In genomic region chr3:53255775-53256703, GRCh38 we compare ENCODE assay signal across 8 cellular contexts. TPM values are rescaled to one million over a fixed set of nuclear protein-coding genes. Genes with fewer than 3 reads are reported as not detected.
DNase-seq lines count a peak whose midpoint lies in the region; ATAC-seq, FAIRE-seq and TF ChIP-seq lines count a peak whose summit lies in the region.

Gene TKT (minus strand): TSS chr3:53256022. CDS start chr3:53255942, 80 bp downstream.

- no peaks in the 10 kb centered on the region for H3K9me3 Mint-ChIP-seq in activated CD8-positive, alpha-beta memory T cell treated with anti-CD3 and anti-CD28 coated beads, Interleukin-2, amount 10 ng/mL, durations not matched to agents 7 days and 5 days (ENCODE audit: low read depth)
- H3K9me3 Mint-ChIP-seq in endodermal cell = no peaks in the 10 kb centered on the region

- peak; percentile 76 for FAIRE-seq in GM19239 (lab: Jason Lieb, UNC)

- H3K4me3 ChIP-seq in BLaER1 treated with 17β-estradiol and CSF1 and Interleukin-3, amounts not matched to agents 10 nM and 100 nM = peak within 1 kb of the TSS; percentile 79 to 99 (median 96)
- H3K4me3 ChIP-seq in endodermal cell (ENCODE audit: low read length) (peak within 1 kb of the TSS; percentile 96), mesodermal cell (ENCODE audit: extremely low read depth, insufficient read depth, low read length, poor library complexity, severe bottlenecking) (peak within 1 kb of the TSS; percentile 98)

- peaks cover 34 to 48% (median 39%) of the 10 kb centered on the region in 10 experiments for H3K4me1 ChIP-seq in BLaER1 treated with 17β-estradiol and CSF1 and Interleukin-3, amounts not matched to agents 10 nM and 100 nM
- H3K4me1 ChIP-seq in endodermal cell (ENCODE audit: control insufficient read depth, insufficient read depth, low read length) = peaks cover 15% of the 10 kb centered on the region
- H3K4me1 ChIP-seq in mesodermal cell (ENCODE audit: control insufficient read depth, insufficient read depth, low read length, poor library complexity, severe bottlenecking) = peaks cover 26% of the 10 kb centered on the region

- peaks cover 24 to 47% (median 47%) of the 10 kb centered on the region in 11 experiments; a peak in 21 of 22 replicates for H4K20me1 ChIP-seq in BLaER1 treated with 17β-estradiol and CSF1 and Interleukin-3, amounts not matched to agents 10 nM and 100 nM

- peak within 1 kb of the TSS; percentile 94 for H3K4me3 Mint-ChIP-seq in activated CD8-positive, alpha-beta memory T cell treated with anti-CD3 and anti-CD28 coated beads, Interleukin-2, amount 10 ng/mL, durations not matched to agents 7 days and 5 days
- H3K4me3 Mint-ChIP-seq in endodermal cell = peak within 1 kb of the TSS; percentile 93

- peaks cover 36% of the 10 kb centered on the region for H3K4me1 Mint-ChIP-seq in activated CD8-positive, alpha-beta memory T cell treated with anti-CD3 and anti-CD28 coated beads, Interleukin-2, amount 10 ng/mL, durations not matched to agents 7 days and 5 days
- peaks cover 49% of the 10 kb centered on the region for H3K4me1 Mint-ChIP-seq in endodermal cell

- ATAC-seq in HG03442 (IDR thresholded peaks at IDR 0.05; ENCODE audit: unreplicated experiment) = peak; percentile 59
- peak; percentile 82 for ATAC-seq in activated CD8-positive, alpha-beta memory T cell treated with anti-CD3 and anti-CD28 coated beads, Interleukin-2, amount 10 ng/mL, durations not matched to agents 7 days and 5 days

- peaks cover 11% of the 10 kb centered on the region for H3K36me3 Mint-ChIP-seq in activated CD8-positive, alpha-beta memory T cell treated with anti-CD3 and anti-CD28 coated beads, Interleukin-2, amount 10 ng/mL, durations not matched to agents 7 days and 5 days
- peaks cover 21% of the 10 kb centered on the region for H3K36me3 Mint-ChIP-seq in endodermal cell (ENCODE audit: low read depth)

- DNase-seq in GM19239 (ENCODE audit: insufficient read length, low spot score) (peak; percentile 84), NOMO-1 treated with dmso at 0.1 percent for 144 hours (lab: John Stamatoyannopoulos, UW; ENCODE audit: unreplicated experiment) (peak; percentile 90), endodermal cell (peak; percentile 94)
- peak; percentile 88 for DNase-seq in activated CD8-positive, alpha-beta memory T cell treated with anti-CD3 and anti-CD28 coated beads, Interleukin-2, amount 10 ng/mL, durations not matched to agents 7 days and 5 days
- peak; percentile 58 for DNase-seq in stimulated activated CD8-positive, alpha-beta memory T cell treated with anti-CD3 and anti-CD28 coated beads, Interleukin-15, amount 100 ng/mL, for 24 hours (ENCODE audit: low read depth)

- CTCF ChIA-PET in activated CD8-positive, alpha-beta memory T cell treated with anti-CD3 and anti-CD28 coated beads, Interleukin-2, amount 10 ng/mL, durations not matched to agents 7 days and 5 days (lab: Charles Lee) = interaction anchor here (1.5 kb wide), 1 partner anchor 36 kb away, joined by 4 read pairs; no protein-coding TSS in a partner anchor

- H3K27me3 Mint-ChIP-seq in activated CD8-positive, alpha-beta memory T cell treated with anti-CD3 and anti-CD28 coated beads, Interleukin-2, amount 10 ng/mL, durations not matched to agents 7 days and 5 days = peaks cover 8% of the 10 kb centered on the region
- no peaks in the 10 kb centered on the region for H3K27me3 Mint-ChIP-seq in endodermal cell (ENCODE audit: insufficient read depth)

- no peaks in the 10 kb centered on the region for H3K9me3 ChIP-seq in BLaER1 treated with 17β-estradiol and CSF1 and Interleukin-3, amounts not matched to agents 10 nM and 100 nM (replicated peaks in 1 of 11)
- H3K9me3 ChIP-seq in endodermal cell (ENCODE audit: control insufficient read depth, low read length) (no peaks in the 10 kb centered on the region), mesodermal cell (ENCODE audit: control insufficient read depth, low read length) (no peaks in the 10 kb centered on the region)

- H3K27ac ChIP-seq in BLaER1 treated with 17β-estradiol and CSF1 and Interleukin-3, amounts not matched to agents 10 nM and 100 nM = peak within 1 kb of the TSS; percentile 68 to 96 (median 92)
- H3K27ac ChIP-seq in endodermal cell (ENCODE audit: low read depth, low read length) (peak within 1 kb of the TSS; percentile 83), mesodermal cell (ENCODE audit: low read depth, low read length, severe bottlenecking) (peak within 1 kb of the TSS; percentile 80)

- H3K36me3 ChIP-seq in BLaER1 treated with 17β-estradiol and CSF1 and Interleukin-3, amounts not matched to agents 10 nM and 100 nM = peaks cover 0 to 29% (median 11%) of the 10 kb centered on the region in 11 experiments; a peak in 11 of 22 replicates
- H3K36me3 ChIP-seq in endodermal cell (ENCODE audit: control insufficient read depth, insufficient read depth, low read length) = peaks cover 8% of the 10 kb centered on the region
- peaks cover 22% of the 10 kb centered on the region for H3K36me3 ChIP-seq in mesodermal cell (ENCODE audit: control insufficient read depth, insufficient read depth, low read length)

- peak within 1 kb of the TSS; percentile 84 for H3K27ac Mint-ChIP-seq in activated CD8-positive, alpha-beta memory T cell treated with anti-CD3 and anti-CD28 coated beads, Interleukin-2, amount 10 ng/mL, durations not matched to agents 7 days and 5 days
- peak within 1 kb of the TSS; percentile 90 for H3K27ac Mint-ChIP-seq in endodermal cell

- peak within 1 kb of the TSS; percentile 84 to 98 (median 94) for H3K9ac ChIP-seq in BLaER1 treated with 17β-estradiol and CSF1 and Interleukin-3, amounts not matched to agents 10 nM and 100 nM
- peak within 1 kb of the TSS; percentile 77 for H3K9ac ChIP-seq in endodermal cell (ENCODE audit: extremely low read depth, low read length, poor library complexity, severe bottlenecking)

- peak within 1 kb of the TSS; percentile 82 to 99 (median 96) for H3K4me2 ChIP-seq in BLaER1 treated with 17β-estradiol and CSF1 and Interleukin-3, amounts not matched to agents 10 nM and 100 nM

- WGBS in endodermal cell (ENCODE audit: insufficient coverage in 1 of 2, insufficient read length in 1 of 2), 2 experiments = 14 to 71% methylated on average over 7 to 66 of the region's 66 CpGs
- WGBS in mesodermal cell (ENCODE audit: insufficient coverage in 2 of 2), 2 experiments = 11 to 16% methylated on average over 29 to 33 of the region's 66 CpGs

- no peak for TF ChIP-seq CTCF in endodermal cell (conservative IDR thresholded peaks at IDR 0.05)

- no peaks in the 10 kb centered on the region for H3K27me3 ChIP-seq in BLaER1 treated with 17β-estradiol and CSF1 and Interleukin-3, amounts not matched to agents 10 nM and 100 nM
- no peaks in the 10 kb centered on the region for H3K27me3 ChIP-seq in endodermal cell (ENCODE audit: control insufficient read depth, insufficient read depth, low read length, poor library complexity, severe bottlenecking)

RNA-seq across cellular contexts. Expression of gene TKT, which starts in this region (rescaled TPM):
- 100 to 1,000 TPM; 226 to 231 TPM for total RNA-seq in activated CD8-positive, alpha-beta memory T cell treated with anti-CD3 and anti-CD28 coated beads, Interleukin-2, amount 10 ng/mL, durations not matched to agents 7 days and 5 days
- 100 to 1,000 TPM; 373 to 472 TPM for total RNA-seq in endodermal cell
- polyA plus RNA-seq in endodermal cell (2013, experiment 1 of 2) = 576 TPM
- polyA plus RNA-seq in endodermal cell (2013, experiment 2 of 2) = 503 TPM
- polyA plus RNA-seq in mesodermal cell (2013, experiment 1 of 2) = 684 TPM
- 577 TPM for polyA plus RNA-seq in mesodermal cell (2013, experiment 2 of 2)

Comparison
In these comparisons a context has a peak if more than half of its experiments do, and no peak if none do; other contexts are left out.
1. Peak in every context shown above with its lines: DNase-seq, ATAC-seq, H3K4me3 ChIP-seq and H3K27ac ChIP-seq.